7 cellular contexts compared by ENCODE assay signal in genomic region chr20:35146299-35146921, GRCh38. TPM values are rescaled to one million over a fixed set of nuclear protein-coding genes. Genes with fewer than 3 reads are reported as not detected.
DNase-seq lines count a peak whose midpoint lies in the region; TF ChIP-seq lines count a peak whose summit lies in the region.

No MANE protein-coding gene starts in this region.

- TF ChIP-seq CTCF in HFF-Myc (IDR thresholded peaks at IDR 0.05; ENCODE audit: low read depth, low read length, missing control alignments), result no peak
- no peak; the same call in 1 of the 2 replicates for TF ChIP-seq CTCF in SK-N-SH (IDR thresholded peaks at IDR 0.05)

- DNase-seq in EH (ENCODE audit: low read depth) (peak; percentile 35), HFF-Myc (ENCODE audit: extremely low read depth, low read depth) (no peak), SK-N-SH (peak; percentile 71), NCI-H1694 (lab: John Stamatoyannopoulos, UW) (no peak)
- no peak for DNase-seq in effector memory CD4-positive, alpha-beta T cell
- no peak for DNase-seq in NK-92 treated with Interleukin-12 subunit alpha and Interleukin-12 subunit beta, amount 100 ng/mL, for 24 hours (lab: John Stamatoyannopoulos, UW)

- peak overlapping the region; percentile 87 for H2AFZ ChIP-seq in SK-N-SH (ENCODE audit: low read depth)

- no peak for TF ChIP-seq EP300 in SK-N-SH (IDR thresholded peaks at IDR 0.05; ENCODE audit: borderline replicate concordance in 1 of 2, low read depth in 1 of 2, low read length in 1 of 2)

- H3K27ac ChIP-seq in SK-N-SH (ENCODE audit: low read depth in 2 of 2, low read length in 1 of 2) (peak overlapping the region; percentile 2 to 80; a peak in 3 of 4 replicates), mucosa of rectum (ENCODE audit: low read depth in 2 of 2, low read length in 2 of 2) (peak overlapping the region; percentile 90 to 94)
- peak overlapping the region; percentile 66 for H3K27ac ChIP-seq in effector memory CD4-positive, alpha-beta T cell (ENCODE audit: insufficient read depth, low read length, poor library complexity, severe bottlenecking)

- peak overlapping the region; percentile 91 for H3K4me2 ChIP-seq in SK-N-SH

- H3K27me3 ChIP-seq in SK-N-SH (ENCODE audit: insufficient read depth), result no peaks in the 10 kb centered on the region
- no peaks in the 10 kb centered on the region for H3K27me3 ChIP-seq in effector memory CD4-positive, alpha-beta T cell (replicated peaks; ENCODE audit: control insufficient read depth, insufficient read depth, low read length, poor library complexity, severe bottlenecking)
- H3K27me3 ChIP-seq in mucosa of rectum (ENCODE audit: control insufficient read depth in 2 of 2, insufficient read depth in 2 of 2, low read length in 2 of 2), result no peaks in the 10 kb centered on the region

- H3K79me2 ChIP-seq in SK-N-SH (ENCODE audit: insufficient read depth), result peaks cover 7% of the 10 kb centered on the region; the same call in 1 of the 2 replicates

- H3K9me2 ChIP-seq in SK-N-SH, result no peaks in the 10 kb centered on the region

- TF ChIP-seq RAD21 in SK-N-SH (IDR thresholded peaks at IDR 0.05; ENCODE audit: low read length), result no peak

- WGBS in SK-N-SH (ENCODE audit: low lambda C conversion rate), result 10% methylated on average over 13 of the region's 23 CpGs

- H3K4me1 ChIP-seq in SK-N-SH (ENCODE audit: control insufficient read depth in 1 of 2, insufficient read depth in 2 of 2, low read depth in 1 of 2, low read length in 1 of 2), result peaks cover 0 to 7% of the 10 kb centered on the region in 2 experiments; a peak in 2 of 4 replicates
- H3K4me1 ChIP-seq in effector memory CD4-positive, alpha-beta T cell (ENCODE audit: control insufficient read depth, insufficient read depth, low read length, poor library complexity, severe bottlenecking), result peaks cover 10% of the 10 kb centered on the region
- peaks cover 12 to 17% of the 10 kb centered on the region in 2 donors for H3K4me1 ChIP-seq in mucosa of rectum (ENCODE audit: control insufficient read depth in 2 of 2, insufficient read depth in 2 of 2, low read length in 2 of 2)

- POLR2A ChIA-PET in SK-N-SH (lab: Yijun Ruan, JAX), result interaction anchor here (0.6 to 2.9 kb wide), 5 partner anchors 20 to 354 kb away, joined by 3 to 9 read pairs (median 5); partner anchors contain the start of genes MMP24 and MMP24OS

- H3K9me3 ChIP-seq in SK-N-SH (no peaks in the 10 kb centered on the region), mucosa of rectum (ENCODE audit: control insufficient read depth in 2 of 2, low read length in 2 of 2) (no peaks in the 10 kb centered on the region)
- no peaks in the 10 kb centered on the region for H3K9me3 ChIP-seq in effector memory CD4-positive, alpha-beta T cell (ENCODE audit: control insufficient read depth, low read length)

- H3K9ac ChIP-seq in SK-N-SH (peak overlapping the region; percentile 68), mucosa of rectum (ENCODE audit: low read depth in 1 of 2, low read length in 2 of 2) (peak overlapping the region; percentile 85 to 92)

- H3K36me3 ChIP-seq in SK-N-SH (replicated peaks in 1 of 2; ENCODE audit: control insufficient read depth in 1 of 2, insufficient read depth in 2 of 2, low read length in 1 of 2), result peaks cover 3 to 14% of the 10 kb centered on the region in 2 experiments
- H3K36me3 ChIP-seq in effector memory CD4-positive, alpha-beta T cell (ENCODE audit: control insufficient read depth, insufficient read depth, low read length), result peaks cover 22% of the 10 kb centered on the region
- peaks cover 9 to 21% of the 10 kb centered on the region in 2 donors for H3K36me3 ChIP-seq in mucosa of rectum (ENCODE audit: control insufficient read depth in 2 of 2, insufficient read depth in 2 of 2, low read length in 2 of 2)

- peak overlapping the region; percentile 91 for H3K4me3 ChIP-seq in HFF-Myc (replicated peaks; ENCODE audit: low read depth, low read length)
- H3K4me3 ChIP-seq in SK-N-SH (ENCODE audit: low read depth in 2 of 2, low read length in 1 of 2), result peak overlapping the region; percentile 89 to 94
- H3K4me3 ChIP-seq in effector memory CD4-positive, alpha-beta T cell (ENCODE audit: insufficient read depth, low read depth, low read length, poor library complexity, severe bottlenecking), result peak overlapping the region; percentile 83
- H3K4me3 ChIP-seq in mucosa of rectum (ENCODE audit: low read length in 2 of 2), result peak overlapping the region; percentile 81 to 98

- CTCF ChIA-PET in SK-N-SH (lab: Yijun Ruan, JAX), result interaction anchor here (0.6 to 4.3 kb wide), 13 partner anchors 20 to 522 kb away, joined by 3 to 51 read pairs (median 4); partner anchors contain the start of gene TRPC4AP

- no peaks in the 10 kb centered on the region for H4K20me1 ChIP-seq in SK-N-SH (ENCODE audit: insufficient read depth)

- H3F3A ChIP-seq in SK-N-SH (replicated peaks; ENCODE audit: insufficient read depth), result no peaks in the 10 kb centered on the region

TF ChIP-seq in SK-N-SH, 30 proteins besides CTCF, POLR2A, EP300 and RAD21:
- TF ChIP-seq, protein P1, sequence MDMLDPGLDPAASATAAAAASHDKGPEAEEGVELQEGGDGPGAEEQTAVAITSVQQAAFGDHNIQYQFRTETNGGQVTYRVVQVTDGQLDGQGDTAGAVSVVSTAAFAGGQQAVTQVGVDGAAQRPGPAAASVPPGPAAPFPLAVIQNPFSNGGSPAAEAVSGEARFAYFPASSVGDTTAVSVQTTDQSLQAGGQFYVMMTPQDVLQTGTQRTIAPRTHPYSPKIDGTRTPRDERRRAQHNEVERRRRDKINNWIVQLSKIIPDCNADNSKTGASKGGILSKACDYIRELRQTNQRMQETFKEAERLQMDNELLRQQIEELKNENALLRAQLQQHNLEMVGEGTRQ (IDR thresholded peaks at IDR 0.05; ENCODE audit: borderline replicate concordance, low read depth, low read length), result no peak
- 0 out of 2 replicates have a peak, but pooled peaks have one; percentile 3 for TF ChIP-seq SMC3 (IDR thresholded peaks at IDR 0.05; ENCODE audit: low read depth, low read length)
TF ChIP-seq in SK-N-SH: peak in this region for 1.

RNA-seq across cellular contexts. Expression of gene EDEM2, which starts 0.7 kb away (rescaled TPM):
- polyA plus RNA-seq in SK-N-SH (2012; rRNA removed), result 30.4 and 34.3 TPM in 2 replicates
- polyA plus RNA-seq in SK-N-SH (2012; cell fraction: cytosol; rRNA removed), result 24.8 and 32.3 TPM in 2 replicates
- 25.4 and 29.8 TPM in 2 replicates for polyA plus RNA-seq in SK-N-SH (2012; cell fraction: nucleus; rRNA removed)

RNA-seq across cellular contexts. Expression of gene PROCR, which starts 25.5 kb away (rescaled TPM):
- polyA plus RNA-seq in SK-N-SH (2012; rRNA removed), result 23.5 and 29.5 TPM in 2 replicates
- polyA plus RNA-seq in SK-N-SH (2012; cell fraction: cytosol; rRNA removed), result 21.2 and 23.3 TPM in 2 replicates
- polyA plus RNA-seq in SK-N-SH (2012; cell fraction: nucleus; rRNA removed), result 15.0 and 26.5 TPM in 2 replicates

RNA-seq across cellular contexts. Expression of gene TRPC4AP, which starts 53.8 kb away (rescaled TPM):
- polyA plus RNA-seq in SK-N-SH (2012; rRNA removed), result 57.4 and 69.6 TPM in 2 replicates
- 32.3 and 42.6 TPM in 2 replicates for polyA plus RNA-seq in SK-N-SH (2012; cell fraction: cytosol; rRNA removed)
- polyA plus RNA-seq in SK-N-SH (2012; cell fraction: nucleus; rRNA removed), result 113 and 124 TPM in 2 replicates

Comparison
In these comparisons a context has a peak if more than half of its experiments do, and no peak if none do; other contexts are left out.
1. DNase-seq: peak in EH (single experiment) and SK-N-SH (single experiment); none in HFF-Myc (single experiment), effector memory CD4-positive, alpha-beta T cell (0 of 3), NK-92 treated with Interleukin-12 subunit alpha and Interleukin-12 subunit beta, amount 100 ng/mL, for 24 hours (single experiment) and NCI-H1694 (single experiment).
2. H3K27ac ChIP-seq: peak in every context shown above with its lines; median percentile 92 in mucosa of rectum; 66 in effector memory CD4-positive, alpha-beta T cell; 41 in SK-N-SH.
3. Peak in every context shown above with its lines, with median percentiles within 50 percentile points of each other: H3K4me3 ChIP-seq.